In genomic region chr3:126129408-126129891, GRCh38 we compare ENCODE assay signal across 14 cellular contexts. TPM values are rescaled to one million over a fixed set of nuclear protein-coding genes. Genes with fewer than 3 reads are reported as not detected.
A peak's percentile ranks its signal among the peaks of the same experiment; 100 is the strongest.
DNase-seq lines count a peak whose midpoint lies in the region; ATAC-seq and TF ChIP-seq lines count a peak whose summit lies in the region.
"Had no signal": no experiment of that assay in that cellular context is flagged by ENCODE, and none has a peak within 500 bp of the region (broad histone marks: within the 10 kb centered on the region; RNA-seq: fewer than 3 reads in every experiment).

No MANE protein-coding gene starts in this region.

- DNase-seq in activated effector memory CD4-positive, alpha-beta T cell treated with anti-CD3 and anti-CD28 coated beads, Interleukin-2, amount 50 U/mL, for 16 hours = peak; percentile 61
- DNase-seq in activated effector memory CD4-positive, alpha-beta T cell treated with Interleukin-2 at 50 U/mL for 16 hours = no peak
- DNase-seq in colonic mucosa (peak; percentile 21), lower lobe of right lung (peak; percentile 76), uterus (peak; percentile 21 to 62), NCI-H526 treated with DMSO at 0.1 percent for 48 hours (lab: John Stamatoyannopoulos, UW) (no peak), NCI-H748 (lab: John Stamatoyannopoulos, UW; ENCODE audit: unreplicated experiment) (no peak)
- DNase-seq: activated naive CD4-positive, alpha-beta T cell treated with anti-CD3 and anti-CD28 coated beads, Interleukin-2, amount 10 ng/mL, durations not matched to agents 7 days and 5 days; kidney glomerular epithelial cell; NCI-H2081 treated with DMSO at 0.1 percent for 48 hours; stimulated activated naive CD4-positive, alpha-beta T cell treated with Interleukin-2 at 50 U/mL for 16 hours had no signal

- no peak overlapping the region for H3K27ac ChIP-seq in colonic mucosa
- H3K27ac ChIP-seq in lower lobe of right lung = no peak overlapping the region
- H3K27ac ChIP-seq in uterus = no peak overlapping the region

- no peak overlapping the region for H3K4me3 ChIP-seq in colonic mucosa
- no peak overlapping the region for H3K4me3 ChIP-seq in lower lobe of right lung
- no peak overlapping the region for H3K4me3 ChIP-seq in uterus
- H3K4me3 ChIP-seq: HAP-1 had no signal

- ATAC-seq in lower lobe of right lung = peak; percentile 59 to 70
- no peak for ATAC-seq in GM18868 (IDR thresholded peaks at IDR 0.05; ENCODE audit: unreplicated experiment)

- no peak for TF ChIP-seq POLR2A in uterus (IDR thresholded peaks at IDR 0.05)

- intact Hi-C loops in colonic mucosa (cut with DNase I) (no loop called here), lower lobe of right lung (cut with DNase I) (no loop called here), uterus (cut with DNase I; ENCODE audit: low total_unique reads) (no loop called here)

- H3K9me3 ChIP-seq in colonic mucosa (no peaks in the 10 kb centered on the region), lower lobe of right lung (no peaks in the 10 kb centered on the region), uterus (no peaks in the 10 kb centered on the region)
- H3K9me3 ChIP-seq: HAP-1 had no signal

- H3K36me3 ChIP-seq in colonic mucosa = no peaks in the 10 kb centered on the region
- no peaks in the 10 kb centered on the region for H3K36me3 ChIP-seq in lower lobe of right lung
- H3K36me3 ChIP-seq in uterus = no peaks in the 10 kb centered on the region
- H3K36me3 ChIP-seq: HAP-1 had no signal

- no peaks in the 10 kb centered on the region for H3K4me1 ChIP-seq in colonic mucosa
- peaks cover 14% of the 10 kb centered on the region for H3K4me1 ChIP-seq in lower lobe of right lung
- H3K4me1 ChIP-seq in uterus = no peaks in the 10 kb centered on the region
- H3K4me1 ChIP-seq: HAP-1 had no signal

- H3K27me3 ChIP-seq in colonic mucosa (no peaks in the 10 kb centered on the region), lower lobe of right lung (ENCODE audit: low read depth) (no peaks in the 10 kb centered on the region), uterus (no peaks in the 10 kb centered on the region)

- TF ChIP-seq CTCF in colonic mucosa (IDR thresholded peaks at IDR 0.05) (no peak), lower lobe of right lung (IDR thresholded peaks at IDR 0.05) (no peak), uterus (IDR thresholded peaks at IDR 0.05) (no peak)

- no peak overlapping the region for H3K9ac ChIP-seq in colonic mucosa (ENCODE audit: low read depth in 2 of 2, low read length in 2 of 2)

RNA-seq across cellular contexts. Expression of gene SLC41A3, which starts 45.5 kb away (rescaled TPM):
- total RNA-seq in colonic mucosa (10 to 100 TPM; 27.6 to 33.1 TPM), lower lobe of right lung (36.2 TPM), uterus (10 to 100 TPM; 65.9 to 94.9 (median 77.4) TPM)

RNA-seq across cellular contexts. Expression of gene ALDH1L1, which starts 50.9 kb away (rescaled TPM):
- total RNA-seq in colonic mucosa (10 to 100 TPM; 15.3 to 25.6 TPM), lower lobe of right lung (2.8 TPM), uterus (10 to 100 TPM in 2 of 4 donors, 1 to 10 TPM in 2; 2.1 to 27.3 (median 8.4) TPM)
- total RNA-seq: T-helper 1 cell treated with Interleukin-12 subunit alpha and Interleukin-12 subunit beta and Interleukin-4 antibody, amounts not matched to agents 30 ng/mL and 1 ng/mL, for 36 hours had no signal

Comparison
In these comparisons a context has a peak if more than half of its experiments do, and no peak if none do; other contexts are left out.
1. DNase-seq: peak in activated effector memory CD4-positive, alpha-beta T cell treated with anti-CD3 and anti-CD28 coated beads, Interleukin-2, amount 50 U/mL, for 16 hours (single experiment), colonic mucosa (single experiment), lower lobe of right lung (single experiment) and uterus (2 of 2); none in activated effector memory CD4-positive, alpha-beta T cell treated with Interleukin-2 at 50 U/mL for 16 hours (single experiment), NCI-H526 treated with DMSO at 0.1 percent for 48 hours (single experiment) and NCI-H748 (single experiment).